Comparison of ENCODE assay signal across 10 cellular contexts in genomic region chr1:6447016-6447817, GRCh38. TPM values are rescaled to one million over a fixed set of nuclear protein-coding genes. Genes with fewer than 3 reads are reported as not detected.
DNase-seq lines count a peak whose midpoint lies in the region; ATAC-seq, FAIRE-seq and TF ChIP-seq lines count a peak whose summit lies in the region.
"Had no signal": no experiment of that assay in that cellular context is flagged by ENCODE, and none has a peak within 500 bp of the region (broad histone marks: within the 10 kb centered on the region; RNA-seq: fewer than 3 reads in every experiment).

No MANE protein-coding gene starts in this region.

- H3K36me3 ChIP-seq in breast epithelium (no peaks in the 10 kb centered on the region), OCI-LY1 (ENCODE audit: insufficient read depth, low read length) (no peaks in the 10 kb centered on the region), iPS-20b (ENCODE audit: insufficient read depth, low read depth, low read length) (no peaks in the 10 kb centered on the region), transverse colon (no peaks in the 10 kb centered on the region)

- H3K36me3 Mint-ChIP-seq in MCF 10A (ENCODE audit: insufficient read depth, unreplicated experiment) = no peaks in the 10 kb centered on the region
- H3K36me3 Mint-ChIP-seq: CD4-positive, CD25-positive, alpha-beta regulatory T cell had no signal

- CTCF ChIA-PET in MCF 10A (lab: Yijun Ruan, JAX) = interaction anchor here (0.6 to 1.0 kb wide), 3 partner anchors 24 to 33 kb away, joined by 3 read pairs; no protein-coding TSS in a partner anchor

- no peaks in the 10 kb centered on the region for H3K9me3 Mint-ChIP-seq in MCF 10A (ENCODE audit: unreplicated experiment)
- H3K9me3 Mint-ChIP-seq: activated CD8-positive, alpha-beta T cell treated with anti-CD3 and anti-CD28 coated beads for 36 hours had no signal

- POLR2A ChIA-PET in MCF 10A (lab: Yijun Ruan, JAX) = no interaction called here

- H3K27me3 Mint-ChIP-seq in MCF 10A (ENCODE audit: insufficient read depth, unreplicated experiment) = peaks cover 24% of the 10 kb centered on the region

- WGBS in transverse colon (ENCODE audit: low coverage in 1 of 2), 2 donors = 2% methylated on average over 29 of the region's 67 CpGs; no CpG with 5 or more reads in 1 of the 2 donors

- H3K4me1 Mint-ChIP-seq in MCF 10A (ENCODE audit: insufficient read depth, unreplicated experiment) = peaks cover 5% of the 10 kb centered on the region

- H3K4me3 ChIP-seq in breast epithelium = peak overlapping the region in 2 of 3 donors; percentile 37 to 60
- H3K4me3 ChIP-seq in OCI-LY1 (ENCODE audit: low read depth, low read length, poor library complexity, severe bottlenecking) = peak overlapping the region; percentile 45
- peak overlapping the region; percentile 64 for H3K4me3 ChIP-seq in iPS-20b (ENCODE audit: low read length)
- H3K4me3 ChIP-seq in transverse colon = peak overlapping the region in 3 of 4 donors; percentile 26 to 39 (median 27)

- H3K9me3 ChIP-seq in breast epithelium = no peaks in the 10 kb centered on the region
- no peaks in the 10 kb centered on the region for H3K9me3 ChIP-seq in OCI-LY1 (ENCODE audit: low read length)
- no peaks in the 10 kb centered on the region for H3K9me3 ChIP-seq in iPS-20b (ENCODE audit: insufficient read depth, low read depth, low read length)
- no peaks in the 10 kb centered on the region for H3K9me3 ChIP-seq in transverse colon

- no TSS peak for BruUV-seq in MCF 10A (replicated peaks; lab: Mats Ljungman, UMichigan)

- no peaks in the 10 kb centered on the region for H3K4me1 ChIP-seq in breast epithelium
- H3K4me1 ChIP-seq in OCI-LY1 (ENCODE audit: insufficient read depth, low read length, severe bottlenecking) = peaks cover 16% of the 10 kb centered on the region
- H3K4me1 ChIP-seq in iPS-20b (ENCODE audit: insufficient read depth, low read length) = peaks cover 8% of the 10 kb centered on the region; the same call in 1 of the 2 replicates
- H3K4me1 ChIP-seq in transverse colon = peaks cover 10 to 54% (median 43%) of the 10 kb centered on the region in 4 donors

- no peak for DNase-seq in breast epithelium (ENCODE audit: low spot score in 2 of 2)
- DNase-seq in MCF 10A (ENCODE audit: unreplicated experiment) = no peak
- DNase-seq in transverse colon = peak; percentile 52
- no peak for DNase-seq in GM19239 (ENCODE audit: insufficient read length, low spot score)
- no peak for DNase-seq in stimulated activated CD8-positive, alpha-beta memory T cell treated with anti-CD3 and anti-CD28 coated beads, Interleukin-4, amount 100 ng/mL, for 48 hours

- no peak overlapping the region; the same call in 1 of the 2 replicates for H3K9ac ChIP-seq in OCI-LY1 (ENCODE audit: low read length)
- H3K9ac ChIP-seq in iPS-20b (ENCODE audit: low read depth, low read length) = peak overlapping the region; percentile 61; the same call in 1 of the 2 replicates

- in situ Hi-C loops in transverse colon (cut with MboI; ENCODE audit: low pct_ligation_motif_present in 1 of 4, low pct_unique_long_range_greater_than_20kb in 1 of 4, low sequenced_read_pairs in 3 of 4) = no loop called here

- H3K9me2 ChIP-seq in OCI-LY1 (ENCODE audit: low read depth, low read length) = no peaks in the 10 kb centered on the region

- no peak overlapping the region for H3K27ac ChIP-seq in breast epithelium
- H3K27ac ChIP-seq in OCI-LY1 (ENCODE audit: low read depth, low read length, poor library complexity, severe bottlenecking) = no peak overlapping the region
- H3K27ac ChIP-seq in iPS-20b (ENCODE audit: low read length) = peak overlapping the region; percentile 24
- H3K27ac ChIP-seq in transverse colon = peak overlapping the region in 3 of 4 donors; percentile 77 to 84 (median 81)

- no peak overlapping the region for H3K4me3 Mint-ChIP-seq in MCF 10A (ENCODE audit: unreplicated experiment)
- H3K4me3 Mint-ChIP-seq: activated CD8-positive, alpha-beta T cell treated with anti-CD3 and anti-CD28 coated beads for 36 hours had no signal

- TF ChIP-seq CTCF in breast epithelium (IDR thresholded peaks at IDR 0.05) (no peak), MCF 10A (IDR thresholded peaks at IDR 0.05; ENCODE audit: unreplicated experiment) (no peak), OCI-LY1 (IDR thresholded peaks at IDR 0.05; ENCODE audit: low read length) (no peak), transverse colon (IDR thresholded peaks at IDR 0.05) (no peak)

- H3F3A ChIP-seq in OCI-LY1 (ENCODE audit: insufficient read depth, low read length) = no peaks in the 10 kb centered on the region

- H3K27me3 ChIP-seq in breast epithelium = peaks cover 5 to 41% of the 10 kb centered on the region in 2 donors
- H3K27me3 ChIP-seq in OCI-LY1 (ENCODE audit: insufficient read depth, low read length) = peaks cover 8% of the 10 kb centered on the region
- peaks cover 34% of the 10 kb centered on the region for H3K27me3 ChIP-seq in iPS-20b (ENCODE audit: insufficient read depth, low read length)
- peaks cover 60% of the 10 kb centered on the region for H3K27me3 ChIP-seq in transverse colon

- intact Hi-C loops in breast epithelium (cut with DNase I; ENCODE audit: low total_unique reads) = no loop called here
- intact Hi-C loops in MCF 10A (cut with micrococcal nuclease) = no loop called here
- intact Hi-C loops in transverse colon (cut with DNase I; ENCODE audit: low total_unique reads) = no loop called here

- H3K4me2 ChIP-seq in OCI-LY1 (ENCODE audit: low read length) = peak overlapping the region; percentile 54

- TF ChIP-seq POLR2A in breast epithelium (IDR thresholded peaks at IDR 0.05) = no peak
- TF ChIP-seq POLR2A in transverse colon (IDR thresholded peaks at IDR 0.05) = no peak

- no peaks in the 10 kb centered on the region for H4K20me1 ChIP-seq in OCI-LY1 (ENCODE audit: insufficient read depth, low read length)

- no peak overlapping the region for H3K27ac Mint-ChIP-seq in MCF 10A (ENCODE audit: low read depth, unreplicated experiment)
- H3K27ac Mint-ChIP-seq: activated CD8-positive, alpha-beta T cell treated with anti-CD3 and anti-CD28 coated beads for 36 hours had no signal

- H2AFZ ChIP-seq in OCI-LY1 (ENCODE audit: low read length) = no peak overlapping the region

- FAIRE-seq in GM19239 (lab: Jason Lieb, UNC) = no peak

- no peak for TF ChIP-seq EP300 in transverse colon (IDR thresholded peaks at IDR 0.05; ENCODE audit: low read depth)

- no peak for ATAC-seq in GM21390 (IDR thresholded peaks at IDR 0.05; ENCODE audit: unreplicated experiment)

- H3K79me2 ChIP-seq in OCI-LY1 (ENCODE audit: insufficient read depth, low read length) = no peaks in the 10 kb centered on the region

RNA-seq across cellular contexts. Expression of gene TNFRSF25, which starts 18.8 kb away (rescaled TPM):
- 10 to 100 TPM in 2 of 3 donors, 1 to 10 TPM in 1; 3.8 to 13.1 (median 12.4) TPM for total RNA-seq in breast epithelium
- total RNA-seq in MCF 10A (2022) = 27.6 and 33.7 TPM in 2 replicates
- 10 to 100 TPM; 38.9 to 55.3 (median 45.0) TPM for total RNA-seq in transverse colon

RNA-seq across cellular contexts. Expression of gene ESPN, which starts 22.6 kb away (rescaled TPM):
- total RNA-seq in breast epithelium (10 to 100 TPM in 2 of 3 donors, not detected in 1; 10.8 to 11.1 TPM), MCF 10A (2022) (0.68 TPM in 1 of 2 replicates, not detected in the other), transverse colon (100 to 1,000 TPM in 3 of 4 donors, 10 to 100 TPM in 1; 40.2 to 368 (median 157) TPM)

RNA-seq across cellular contexts. Expression of gene HES2, which starts 27.5 kb away (rescaled TPM):
- total RNA-seq in breast epithelium (1 to 10 TPM in 2 of 3 donors, not detected in 1; 3.4 to 3.6 TPM), MCF 10A (2022) (5.0 and 7.6 TPM in 2 replicates), transverse colon (10 to 100 TPM; 10.5 to 38.8 (median 25.4) TPM)
- total RNA-seq: CD4-positive, CD25-positive, alpha-beta regulatory T cell had no signal

RNA-seq across cellular contexts. Expression of gene PLEKHG5, which starts 44.2 kb away (rescaled TPM):
- 10 to 100 TPM in 2 of 3 donors, 1 to 10 TPM in 1; 7.0 to 12.0 (median 11.8) TPM for total RNA-seq in breast epithelium
- total RNA-seq in MCF 10A (2022) = 32.3 and 35.9 TPM in 2 replicates
- 10 to 100 TPM; 17.9 to 42.7 (median 37.1) TPM for total RNA-seq in transverse colon

RNA-seq across cellular contexts. Expression of gene ACOT7, which starts 53.6 kb away (rescaled TPM):
- total RNA-seq in breast epithelium (10 to 100 TPM in 2 of 3 donors, 1 to 10 TPM in 1; 9.4 to 12.8 (median 11.5) TPM), MCF 10A (2022) (110 and 117 TPM in 2 replicates), transverse colon (10 to 100 TPM in 3 of 4 donors, 1 to 10 TPM in 1; 5.6 to 55.0 (median 31.0) TPM)

Comparison
In these comparisons a context has a peak if more than half of its experiments do, and no peak if none do; other contexts are left out.
1. H3K27ac ChIP-seq: peak in iPS-20b (single experiment) and transverse colon (3 of 4); none in breast epithelium (0 of 2) and OCI-LY1 (single experiment).
2. Peak in every context shown above with its lines, with median percentiles within 50 percentile points of each other: H3K4me3 ChIP-seq.